2 cellular contexts compared by ENCODE assay signal in genomic region chr6:128504003-128504654, GRCh38.
TF ChIP-seq lines count a peak whose summit lies in the region.

No MANE protein-coding gene starts in this region.

TF ChIP-seq in A549, 52 proteins besides CTCF, POLR2A, EP300 and RAD21:
- TF ChIP-seq USF2 (IDR thresholded peaks at IDR 0.05): no peak
- peak; percentile 8 for TF ChIP-seq MAFK (IDR thresholded peaks at IDR 0.05; ENCODE audit: partially characterized antibody)

TF ChIP-seq in IMR-90, 13 proteins besides CTCF, POLR2A, EP300 and RAD21:
- 0 out of 2 replicates have a peak, but pooled peaks have one; percentile 16 for TF ChIP-seq MAFK (IDR thresholded peaks at IDR 0.05; ENCODE audit: low read depth, low read length)
- no peak for TF ChIP-seq SMC3 (IDR thresholded peaks at IDR 0.05; ENCODE audit: low read depth, low read length)
- no peak for TF ChIP-seq NFE2L2 (IDR thresholded peaks at IDR 0.05; ENCODE audit: low read depth, low read length)
- TF ChIP-seq RCOR1 (IDR thresholded peaks at IDR 0.05; ENCODE audit: insufficient replicate concordance, low read length): no peak
- no peak for TF ChIP-seq RFX5 (IDR thresholded peaks at IDR 0.05; ENCODE audit: low read depth, low read length)
- no peak for TF ChIP-seq FOS (IDR thresholded peaks at IDR 0.05; ENCODE audit: low read depth, low read length)
- no peak for TF ChIP-seq CEBPB (IDR thresholded peaks at IDR 0.05; ENCODE audit: low read depth, low read length)
TF ChIP-seq in IMR-90: peak in this region for 1.
